1 cellular context compared by ENCODE assay signal in the genomic region with DNA sequence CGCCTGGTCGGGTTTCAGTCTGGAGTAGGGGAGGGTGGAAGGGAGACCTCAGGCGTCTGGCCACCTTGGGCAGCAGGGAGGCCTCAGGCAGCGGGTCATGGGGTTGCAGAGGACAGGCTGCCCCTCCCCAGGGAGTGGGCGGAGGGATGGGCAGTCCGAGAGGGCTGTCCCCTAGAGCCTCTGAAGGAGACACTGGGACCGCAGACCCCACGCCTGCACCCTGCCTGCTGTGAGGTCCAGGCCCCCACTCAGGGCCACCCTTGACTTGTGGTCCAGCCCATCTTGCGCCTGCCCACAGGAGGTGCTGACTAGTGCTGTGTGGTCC.
TF ChIP-seq lines count a peak whose summit lies in the region.

No MANE protein-coding gene starts in this region.

TF ChIP-seq in HepG2, 621 proteins besides CTCF, POLR2A, EP300 and RAD21:
- TF ChIP-seq ZZZ3 (CRISPR knock-in tag; IDR thresholded peaks at IDR 0.05; ENCODE audit: borderline replicate concordance) = no peak
- TF ChIP-seq ZNF564 (CRISPR knock-in tag; IDR thresholded peaks at IDR 0.05) = 0 out of 2 replicates have a peak, but pooled peaks have one; percentile 12
- TF ChIP-seq ZBTB7A (CRISPR knock-in tag; IDR thresholded peaks at IDR 0.05) = no peak
- TF ChIP-seq HNRNPL (IDR thresholded peaks at IDR 0.05; ENCODE audit: low read depth, low read length) = peak; percentile 20; the same call in 1 of the 2 replicates
- TF ChIP-seq ZNF724P (CRISPR knock-in tag; IDR thresholded peaks at IDR 0.05; ENCODE audit: borderline replicate concordance) = peak; percentile 74; the same call in 1 of the 2 replicates
- no peak for TF ChIP-seq U2AF2 (IDR thresholded peaks at IDR 0.05; ENCODE audit: low read depth, low read length)
- TF ChIP-seq NPAS2 (CRISPR knock-in tag; IDR thresholded peaks at IDR 0.05; ENCODE audit: borderline replicate concordance) = no peak
- TF ChIP-seq MTF2 (CRISPR knock-in tag; IDR thresholded peaks at IDR 0.05; ENCODE audit: borderline replicate concordance) = 0 out of 2 replicates have a peak, but pooled peaks have one; percentile 30
- no peak for TF ChIP-seq TOPORS (CRISPR knock-in tag; IDR thresholded peaks at IDR 0.05)
- peak; percentile 79 for TF ChIP-seq RBM22 (optimal IDR thresholded peaks at IDR 0.05; ENCODE audit: low read length)
- peak; percentile 29 for TF ChIP-seq RBM39 (IDR thresholded peaks at IDR 0.05; ENCODE audit: low read depth, low read length, poor library complexity, severe bottlenecking)
- no peak for TF ChIP-seq RFX3 (CRISPR knock-in tag; IDR thresholded peaks at IDR 0.05)
- TF ChIP-seq CHCHD3 (CRISPR knock-in tag; IDR thresholded peaks at IDR 0.05) = no peak
- no peak for TF ChIP-seq HOXD1 (CRISPR knock-in tag; IDR thresholded peaks at IDR 0.05)
- TF ChIP-seq ERF (CRISPR knock-in tag; IDR thresholded peaks at IDR 0.05) = no peak
- TF ChIP-seq SSRP1 (CRISPR knock-in tag; IDR thresholded peaks at IDR 0.05) = 0 out of 2 replicates have a peak, but pooled peaks have one; percentile 22
- 0 out of 2 replicates have a peak, but pooled peaks have one; percentile 32 for TF ChIP-seq SP4 (CRISPR knock-in tag; IDR thresholded peaks at IDR 0.05)
- TF ChIP-seq ZSCAN20 (CRISPR knock-in tag; IDR thresholded peaks at IDR 0.05; ENCODE audit: borderline replicate concordance) = no peak
- peak; percentile 47; the same call in 1 of the 2 replicates for TF ChIP-seq ZSCAN25 (CRISPR knock-in tag; IDR thresholded peaks at IDR 0.05)
- peak; percentile 5; the same call in 1 of the 2 replicates for TF ChIP-seq ZFP91 (CRISPR knock-in tag; IDR thresholded peaks at IDR 0.05; ENCODE audit: borderline replicate concordance)
- peak; percentile 97 for TF ChIP-seq AKAP8 (CRISPR knock-in tag; IDR thresholded peaks at IDR 0.05)
- TF ChIP-seq CCDC6 (CRISPR knock-in tag; IDR thresholded peaks at IDR 0.05) = 0 out of 2 replicates have a peak, but pooled peaks have one; percentile 35
- TF ChIP-seq MEIS2 (CRISPR knock-in tag; IDR thresholded peaks at IDR 0.05) = 0 out of 2 replicates have a peak, but pooled peaks have one; percentile 42
- 0 out of 2 replicates have a peak, but pooled peaks have one; percentile 33 for TF ChIP-seq ZNF121 (CRISPR knock-in tag; IDR thresholded peaks at IDR 0.05)
- TF ChIP-seq, protein P1, sequence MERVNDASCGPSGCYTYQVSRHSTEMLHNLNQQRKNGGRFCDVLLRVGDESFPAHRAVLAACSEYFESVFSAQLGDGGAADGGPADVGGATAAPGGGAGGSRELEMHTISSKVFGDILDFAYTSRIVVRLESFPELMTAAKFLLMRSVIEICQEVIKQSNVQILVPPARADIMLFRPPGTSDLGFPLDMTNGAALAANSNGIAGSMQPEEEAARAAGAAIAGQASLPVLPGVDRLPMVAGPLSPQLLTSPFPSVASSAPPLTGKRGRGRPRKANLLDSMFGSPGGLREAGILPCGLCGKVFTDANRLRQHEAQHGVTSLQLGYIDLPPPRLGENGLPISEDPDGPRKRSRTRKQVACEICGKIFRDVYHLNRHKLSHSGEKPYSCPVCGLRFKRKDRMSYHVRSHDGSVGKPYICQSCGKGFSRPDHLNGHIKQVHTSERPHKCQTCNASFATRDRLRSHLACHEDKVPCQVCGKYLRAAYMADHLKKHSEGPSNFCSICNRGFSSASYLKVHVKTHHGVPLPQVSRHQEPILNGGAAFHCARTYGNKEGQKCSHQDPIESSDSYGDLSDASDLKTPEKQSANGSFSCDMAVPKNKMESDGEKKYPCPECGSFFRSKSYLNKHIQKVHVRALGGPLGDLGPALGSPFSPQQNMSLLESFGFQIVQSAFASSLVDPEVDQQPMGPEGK (CRISPR knock-in tag; IDR thresholded peaks at IDR 0.05) = 0 out of 2 replicates have a peak, but pooled peaks have one; percentile 23
